Comparison of ENCODE assay signal across 8 cellular contexts in genomic region chr1:14924455-14925325, GRCh38.
A peak's percentile ranks its signal among the peaks of the same experiment; 100 is the strongest.
DNase-seq lines count a peak whose midpoint lies in the region; ATAC-seq and TF ChIP-seq lines count a peak whose summit lies in the region.

No MANE protein-coding gene starts in this region.

- H3K27ac Mint-ChIP-seq in progenitor cell of endocrine pancreas = no peak overlapping the region

- DNase-seq in NCI-H1105 treated with DMSO at 0.1 percent for 48 hours (lab: John Stamatoyannopoulos, UW) (peak; percentile 23), NCI-H1105 (lab: John Stamatoyannopoulos, UW) (no peak), LoVo (ENCODE audit: low spot score) (peak; percentile 51), ascending aorta (ENCODE audit: low spot score in 2 of 2) (peak in 1 of 2 donors; percentile 75), hepatic stellate cell (ENCODE audit: low spot score) (peak; percentile 78), progenitor cell of endocrine pancreas (ENCODE audit: low spot score, unreplicated experiment) (no peak), GF-D8 (lab: John Stamatoyannopoulos, UW) (no peak)

- TF ChIP-seq CTCF in ascending aorta (IDR thresholded peaks at IDR 0.05) (peak in 1 of 3 experiments; percentile 29), progenitor cell of endocrine pancreas (IDR thresholded peaks at IDR 0.05; ENCODE audit: unreplicated experiment) (no peak)

- no peaks in the 10 kb centered on the region for H3K27me3 ChIP-seq in ascending aorta

- peak overlapping the region; percentile 35 to 70 for H3K27ac ChIP-seq in ascending aorta

- peak overlapping the region; percentile 77 to 91 for H3K4me3 ChIP-seq in ascending aorta

- no peaks in the 10 kb centered on the region for H3K36me3 ChIP-seq in ascending aorta

- H3K4me1 ChIP-seq in ascending aorta = peaks cover 0 to 15% of the 10 kb centered on the region in 2 donors

- intact Hi-C loops in ascending aorta (cut with DNase I) = loop anchor here (1.0 to 10.0 kb wide), 4 partner anchors 21 to 230 kb away; partner anchors contain the start of gene TMEM51

- no peaks in the 10 kb centered on the region for H3K9me3 Mint-ChIP-seq in progenitor cell of endocrine pancreas (ENCODE audit: low read depth)

- no peaks in the 10 kb centered on the region for H3K9me3 ChIP-seq in ascending aorta

- H3K4me1 Mint-ChIP-seq in progenitor cell of endocrine pancreas (ENCODE audit: low read depth) = peaks cover 11% of the 10 kb centered on the region

- H3K27me3 Mint-ChIP-seq in progenitor cell of endocrine pancreas = peaks cover 52% of the 10 kb centered on the region

- ATAC-seq in GM19463 (IDR thresholded peaks at IDR 0.05; ENCODE audit: unreplicated experiment) = no peak

- H3K4me3 Mint-ChIP-seq in progenitor cell of endocrine pancreas (ENCODE audit: low read depth) = peak overlapping the region; percentile 72

- H3K36me3 Mint-ChIP-seq in progenitor cell of endocrine pancreas (ENCODE audit: insufficient read depth) = no peaks in the 10 kb centered on the region

Comparison
In these comparisons a context has a peak if more than half of its experiments do, and no peak if none do; other contexts are left out.
1. DNase-seq: peak in NCI-H1105 treated with DMSO at 0.1 percent for 48 hours (single experiment), LoVo (single experiment) and hepatic stellate cell (single experiment); none in NCI-H1105 (single experiment), progenitor cell of endocrine pancreas (single experiment) and GF-D8 (single experiment).